In genomic region chr3:157614896-157615295, GRCh38 we compare ENCODE assay signal across 26 cellular contexts.
"Had no signal": no experiment of that assay in that cellular context is flagged by ENCODE, and none has a peak within 500 bp of the region (broad histone marks: within the 10 kb centered on the region; RNA-seq: fewer than 3 reads in every experiment).

No MANE protein-coding gene starts in this region.

- H3K9me3 Mint-ChIP-seq: effector memory CD8-positive, alpha-beta T cell; endodermal cell; naive thymus-derived CD4-positive, alpha-beta T cell had no signal

- H3K27ac Mint-ChIP-seq: dendritic cell treated with granulocyte-macrophage colony-stimulating factor and Interleukin-4, amounts not matched to agents 40 ng/mL and 50 ng/mL, for 4 days; effector memory CD8-positive, alpha-beta T cell; endodermal cell; naive thymus-derived CD4-positive, alpha-beta T cell had no signal

- DNase-seq: colonic mucosa; cortex of kidney; effector CD8-positive, alpha-beta T cell; effector memory CD8-positive, alpha-beta T cell; endodermal cell; erythroblast; esophagus squamous epithelium; foreskin fibroblast; foreskin melanocyte; gastrocnemius medialis; glutamatergic neuron; head of caudate nucleus; heart right ventricle; hippocampal formation; kidney; kidney glomerular epithelial cell; left cardiac atrium; left lung; left ventricle myocardium superior; lower lobe of right lung; mesenchymal stem cell; midbrain; naive thymus-derived CD4-positive, alpha-beta T cell had no signal

- H3K36me3 ChIP-seq: colonic mucosa, esophagus squamous epithelium, gastrocnemius medialis, heart right ventricle, left lung, lower lobe of right lung had no signal

- H3K36me3 Mint-ChIP-seq: naive thymus-derived CD4-positive, alpha-beta T cell had no signal

- H3K4me3 Mint-ChIP-seq: dendritic cell treated with granulocyte-macrophage colony-stimulating factor and Interleukin-4, amounts not matched to agents 40 ng/mL and 50 ng/mL, for 4 days; effector memory CD8-positive, alpha-beta T cell; endodermal cell; naive thymus-derived CD4-positive, alpha-beta T cell had no signal

- FAIRE-seq: endometrium, islet of Langerhans, kidney had no signal

- H3K27me3 ChIP-seq: esophagus squamous epithelium, gastrocnemius medialis had no signal

- H3K27me3 Mint-ChIP-seq: effector memory CD8-positive, alpha-beta T cell had no signal

- H3K4me3 ChIP-seq: colonic mucosa, esophagus squamous epithelium, gastrocnemius medialis, heart right ventricle, left lung, lower lobe of right lung had no signal
